ENCODE assay signal across 21 cellular contexts in the genomic region with DNA sequence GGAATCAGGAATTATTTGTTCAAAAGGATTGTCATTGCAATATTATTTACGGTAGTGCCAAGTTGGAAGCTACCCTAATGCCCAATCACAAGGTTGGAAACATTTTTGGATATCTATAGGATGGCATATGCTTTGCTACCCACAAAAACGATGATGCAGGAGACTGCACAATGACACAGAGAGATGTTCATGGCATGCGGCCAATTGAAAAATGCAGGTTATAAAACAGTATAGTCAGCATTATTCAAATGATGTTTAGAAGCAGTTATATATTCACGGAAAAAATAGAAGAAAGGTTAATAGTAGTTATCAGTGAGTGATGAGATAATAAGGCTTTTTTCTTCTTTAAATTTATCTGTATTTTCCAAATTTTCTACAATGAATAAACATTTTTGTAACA. TPM values are rescaled to one million over a fixed set of nuclear protein-coding genes. Genes with fewer than 3 reads are reported as not detected.
DNase-seq lines count a peak whose midpoint lies in the region; ATAC-seq and TF ChIP-seq lines count a peak whose summit lies in the region.
"Had no signal": no experiment of that assay in that cellular context is flagged by ENCODE, and none has a peak within 500 bp of the region (broad histone marks: within the 10 kb centered on the region; RNA-seq: fewer than 3 reads in every experiment).

No MANE protein-coding gene starts in this region.

- H3K9me3 ChIP-seq in A673 (ENCODE audit: low read depth, low read length, poor library complexity, severe bottlenecking) (no peaks in the 10 kb centered on the region), thyroid gland (no peaks in the 10 kb centered on the region)
- H3K9me3 ChIP-seq: BLaER1 treated with 17β-estradiol and CSF1 and Interleukin-3, amounts not matched to agents 10 nM and 100 nM had no signal

- in situ Hi-C loops in brain microvascular endothelial cell (cut with HindIII; ENCODE audit: low pct_ligation_motif_present, low sequenced_read_pairs) = loop anchor here (25.0 kb wide), 1 partner anchor 430 kb away; no protein-coding TSS in a partner anchor

- H3K4me1 ChIP-seq in A673 (ENCODE audit: insufficient read depth, low read length, poor library complexity, severe bottlenecking) (peaks cover 4% of the 10 kb centered on the region), thyroid gland (no peaks in the 10 kb centered on the region)

- H3K4me3 ChIP-seq in A673 (ENCODE audit: low read depth, low read length, poor library complexity, severe bottlenecking) = no peak overlapping the region
- no peak overlapping the region for H3K4me3 ChIP-seq in brain microvascular endothelial cell (ENCODE audit: low read depth, low read length)
- H3K4me3 ChIP-seq in thyroid gland (replicated peaks in 1 of 3) = no peak overlapping the region
- H3K4me3 ChIP-seq: BLaER1 treated with 17β-estradiol and CSF1 and Interleukin-3, amounts not matched to agents 10 nM and 100 nM; GM12878; GM23248 had no signal

- H3K4me3 Mint-ChIP-seq in T-helper 2 cell treated with Interferon-gamma antibody and Interleukin-4, amounts not matched to agents 5 μg/mL and 100 μg/mL, for 36 hours = peak overlapping the region; percentile 46
- H3K4me3 Mint-ChIP-seq in central memory CD8-positive, alpha-beta T cell = no peak overlapping the region

- H3K27me3 Mint-ChIP-seq in T-helper 2 cell treated with Interferon-gamma antibody and Interleukin-4, amounts not matched to agents 5 μg/mL and 100 μg/mL, for 36 hours (ENCODE audit: low read depth) = peaks cover 63% of the 10 kb centered on the region
- H3K27me3 Mint-ChIP-seq in central memory CD8-positive, alpha-beta T cell = peaks cover 16% of the 10 kb centered on the region

- H3K27ac ChIP-seq in A673 (ENCODE audit: low read depth, low read length, poor library complexity, severe bottlenecking) = no peak overlapping the region
- H3K27ac ChIP-seq in brain microvascular endothelial cell = no peak overlapping the region
- no peak overlapping the region for H3K27ac ChIP-seq in thyroid gland
- H3K27ac ChIP-seq: BLaER1 treated with 17β-estradiol and CSF1 and Interleukin-3, amounts not matched to agents 10 nM and 100 nM; GM23248 had no signal

- H3K27ac Mint-ChIP-seq in T-helper 2 cell treated with Interferon-gamma antibody and Interleukin-4, amounts not matched to agents 5 μg/mL and 100 μg/mL, for 36 hours = peak overlapping the region; percentile 29
- peak overlapping the region; percentile 91 for H3K27ac Mint-ChIP-seq in central memory CD8-positive, alpha-beta T cell (ENCODE audit: low read depth)
- H3K27ac Mint-ChIP-seq: IgD-negative memory B cell had no signal

- H3K36me3 ChIP-seq in A673 (ENCODE audit: insufficient read depth, low read length, poor library complexity, severe bottlenecking) (no peaks in the 10 kb centered on the region), brain microvascular endothelial cell (replicated peaks) (no peaks in the 10 kb centered on the region), thyroid gland (no peaks in the 10 kb centered on the region)
- H3K36me3 ChIP-seq: BLaER1 treated with 17β-estradiol and CSF1 and Interleukin-3, amounts not matched to agents 10 nM and 100 nM had no signal

- peaks cover 51% of the 10 kb centered on the region for H3K4me1 Mint-ChIP-seq in T-helper 2 cell treated with Interferon-gamma antibody and Interleukin-4, amounts not matched to agents 5 μg/mL and 100 μg/mL, for 36 hours (ENCODE audit: low read depth)
- peaks cover 44% of the 10 kb centered on the region for H3K4me1 Mint-ChIP-seq in central memory CD8-positive, alpha-beta T cell

- BruUV-seq in A673 (replicated peaks; lab: Mats Ljungman, UMichigan) = no TSS peak

- CTCF ChIA-PET in A673 (lab: Charles Lee) = no interaction called here

- 37 to 79% methylated on average over 4 of the region's 4 CpGs for WGBS in thyroid gland, 2 donors

- H3K9me3 Mint-ChIP-seq in T-helper 2 cell treated with Interferon-gamma antibody and Interleukin-4, amounts not matched to agents 5 μg/mL and 100 μg/mL, for 36 hours = no peaks in the 10 kb centered on the region
- no peaks in the 10 kb centered on the region for H3K9me3 Mint-ChIP-seq in central memory CD8-positive, alpha-beta T cell

- H3K27me3 ChIP-seq in A673 (replicated peaks; ENCODE audit: insufficient read depth, low read depth, low read length, poor library complexity) = peaks cover 49% of the 10 kb centered on the region
- peaks cover 14% of the 10 kb centered on the region for H3K27me3 ChIP-seq in brain microvascular endothelial cell (replicated peaks)
- H3K27me3 ChIP-seq in thyroid gland = no peaks in the 10 kb centered on the region

- POLR2A ChIA-PET in A673 (lab: Charles Lee; ENCODE audit: low non-redundant PET) = no interaction called here

- ATAC-seq in central memory CD8-positive, alpha-beta T cell (replicated peaks; ENCODE audit: extremely low read depth, poor library complexity, severe bottlenecking) = no peak
- no peak for ATAC-seq in GM21576 (IDR thresholded peaks at IDR 0.05; ENCODE audit: unreplicated experiment)
- ATAC-seq: GM12878 had no signal

- intact Hi-C loops in A673 (cut with micrococcal nuclease; ENCODE audit: unreplicated experiment) (no loop called here), thyroid gland (cut with DNase I) (loop anchor here (5.0 kb wide), 1 partner anchor 580 kb away; no protein-coding TSS in a partner anchor)

- peaks cover 1% of the 10 kb centered on the region for H3K36me3 Mint-ChIP-seq in T-helper 2 cell treated with Interferon-gamma antibody and Interleukin-4, amounts not matched to agents 5 μg/mL and 100 μg/mL, for 36 hours (ENCODE audit: low read depth)
- no peaks in the 10 kb centered on the region for H3K36me3 Mint-ChIP-seq in central memory CD8-positive, alpha-beta T cell (ENCODE audit: insufficient read depth)
- H3K36me3 Mint-ChIP-seq: IgD-negative memory B cell had no signal

- DNase-seq in T-helper 2 cell treated with Interferon-gamma antibody and Interleukin-4, amounts not matched to agents 5 μg/mL and 100 μg/mL, for 36 hours (ENCODE audit: low spot score) = no peak
- DNase-seq in T-helper 2 cell = no peak
- peak; percentile 33 for DNase-seq in A673 (ENCODE audit: low spot score)
- peak; percentile 40 for DNase-seq in NCI-H1694 (lab: John Stamatoyannopoulos, UW)
- DNase-seq in central memory CD8-positive, alpha-beta T cell (ENCODE audit: low spot score in 2 of 2) = no peak
- no peak for DNase-seq in brain microvascular endothelial cell
- DNase-seq in thyroid gland = no peak
- DNase-seq: 8988T, DND-41, GDM1, GM23248, HCEC 1CT, MV-4-11, NCI-H1417, NCI-H2029, NCI-H510A, SHP77 treated with DMSO at 0.1 percent for 48 hours had no signal

- TF ChIP-seq POLR2A in thyroid gland (IDR thresholded peaks at IDR 0.05) = no peak

- TF ChIP-seq CTCF in A673 (conservative IDR thresholded peaks at IDR 0.05; ENCODE audit: low read depth, low read length) (no peak), brain microvascular endothelial cell (IDR thresholded peaks at IDR 0.05; ENCODE audit: low read depth, low read length, missing control alignments) (no peak), thyroid gland (IDR thresholded peaks at IDR 0.05) (no peak)

RNA-seq across cellular contexts. Expression of a gene that starts 5.9 kb away (rescaled TPM):
- not detected in 2 replicates for total RNA-seq in A673 (2021)
- total RNA-seq in thyroid gland = 1 to 10 TPM in 3 of 4 donors, under 1 TPM in 1; 0.71 to 6.2 (median 1.2) TPM
- total RNA-seq: GM12878 had no signal

RNA-seq across cellular contexts. Expression of a gene that starts 43.1 kb away (rescaled TPM):
- total RNA-seq in A673 (2021) = not detected in 2 replicates
- not detected for total RNA-seq in thyroid gland
- total RNA-seq: GM12878, GM23248 had no signal

RNA-seq across cellular contexts. Expression of a gene that starts 56.3 kb away (rescaled TPM):
- total RNA-seq in A673 (2021) (not detected in 2 replicates), thyroid gland (not detected)
- total RNA-seq: GM23248 had no signal

Comparison
In these comparisons a context has a peak if more than half of its experiments do, and no peak if none do; other contexts are left out.
1. DNase-seq: peak in A673 (single experiment) and NCI-H1694 (single experiment); none in T-helper 2 cell treated with Interferon-gamma antibody and Interleukin-4, amounts not matched to agents 5 μg/mL and 100 μg/mL, for 36 hours (single experiment), T-helper 2 cell (0 of 5), central memory CD8-positive, alpha-beta T cell (0 of 2), brain microvascular endothelial cell (single experiment) and thyroid gland (0 of 2).